ENCODE assay signal across 21 cellular contexts in the genomic region with DNA sequence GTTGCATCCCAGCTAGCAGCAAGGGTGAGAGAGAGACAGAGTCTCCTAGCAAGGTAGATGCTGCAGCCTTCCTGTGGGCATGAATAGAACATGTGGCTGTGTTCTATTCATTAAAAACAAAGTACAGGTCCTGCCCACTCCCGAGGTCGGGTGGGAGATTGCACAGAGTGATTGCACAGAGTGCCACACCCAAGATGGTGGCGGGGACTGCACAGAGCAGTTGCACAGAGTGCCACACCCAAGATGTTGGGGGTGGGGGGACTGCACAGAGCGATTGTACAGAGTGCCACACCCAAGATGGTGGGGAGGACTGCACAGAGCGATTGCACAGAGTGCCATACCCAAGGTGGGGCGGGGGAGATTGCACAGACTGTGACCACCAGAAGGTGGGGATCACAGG.
DNase-seq lines count a peak whose midpoint lies in the region; ATAC-seq, FAIRE-seq and TF ChIP-seq lines count a peak whose summit lies in the region.
"Had no signal": no experiment of that assay in that cellular context is flagged by ENCODE, and none has a peak within 500 bp of the region (broad histone marks: within the 10 kb centered on the region; RNA-seq: fewer than 3 reads in every experiment).

No MANE protein-coding gene starts in this region.

- no peak overlapping the region for H3K9ac ChIP-seq in K562 (ENCODE audit: insufficient read depth in 1 of 2, low read depth in 2 of 2, low read length in 2 of 2)
- H3K9ac ChIP-seq: BLaER1, GM23248 had no signal

- FAIRE-seq in K562 (lab: Jason Lieb, UNC), result no peak
- FAIRE-seq: A204.1, G401.6, GM19239 had no signal

- ATAC-seq in K562, result peak; percentile 90
- ATAC-seq in mucosa of descending colon, result peak; percentile 22
- ATAC-seq: CD8-positive, alpha-beta T cell; HCT116 had no signal

- H3K4me3 ChIP-seq in K562 (no peak overlapping the region), mucosa of descending colon (no peak overlapping the region)
- H3K4me3 ChIP-seq: BLaER1, GM23248 had no signal

- intact Hi-C loops in K562 (cut with micrococcal nuclease) (no loop called here), mucosa of descending colon (cut with DNase I, micrococcal nuclease) (loop anchor here in 1 of 2 donors (10.0 kb wide), 1 partner anchor 116 kb away; no protein-coding TSS in a partner anchor)

- H3K36me3 ChIP-seq in K562 (ENCODE audit: control insufficient read depth, insufficient read depth, low read length) (no peaks in the 10 kb centered on the region), mucosa of descending colon (ENCODE audit: low read depth) (no peaks in the 10 kb centered on the region)
- H3K36me3 ChIP-seq: BLaER1 had no signal

- TF ChIP-seq CTCF in K562 (IDR thresholded peaks at IDR 0.05 in 2 of 3, conservative IDR thresholded peaks at IDR 0.05 in 1 of 3; ENCODE audit: insufficient read depth in 2 of 3, low read depth in 1 of 3, low read length in 3 of 3), result no peak
- no peak for TF ChIP-seq CTCF in mucosa of descending colon (IDR thresholded peaks at IDR 0.05)

- H4K20me1 ChIP-seq in K562 (replicated peaks; ENCODE audit: control insufficient read depth, insufficient read depth, low read length), result no peaks in the 10 kb centered on the region
- H4K20me1 ChIP-seq: BLaER1 had no signal

- peak; percentile 62 for DNase-seq in NCI-H748 (lab: John Stamatoyannopoulos, UW; ENCODE audit: unreplicated experiment)
- no peak for DNase-seq in NCI-H748 treated with DMSO at 0.1 percent for 48 hours (lab: John Stamatoyannopoulos, UW)
- DNase-seq in K562 (ENCODE audit: extremely low read depth in 1 of 4, low spot score in 3 of 4), result peak; percentile 14 to 32 (median 18)
- peak in 2 of 3 donors; percentile 9 to 34 for DNase-seq in mucosa of descending colon
- DNase-seq in NCI-H146 treated with DMSO at 0.1 percent for 48 hours (lab: John Stamatoyannopoulos, UW; ENCODE audit: unreplicated experiment), result no peak
- no peak for DNase-seq in SKM-1 (lab: John Stamatoyannopoulos, UW; ENCODE audit: unreplicated experiment)
- DNase-seq: Caco-2; CD4-positive, CD25-positive, alpha-beta regulatory T cell; CD8-positive, alpha-beta T cell; DMS153; DND-41; GM23248; H9; HFFc6 had no signal

- H3K9me1 ChIP-seq in K562 (ENCODE audit: control insufficient read depth, insufficient read depth, low read length), result no peaks in the 10 kb centered on the region

- no peak for TF ChIP-seq POLR2A in K562 (conservative IDR thresholded peaks at IDR 0.05)

- H3K9me3 ChIP-seq in K562 (replicated peaks; ENCODE audit: control insufficient read depth, insufficient read depth, low read depth, low read length), result no peaks in the 10 kb centered on the region
- H3K9me3 ChIP-seq in mucosa of descending colon, result no peaks in the 10 kb centered on the region
- H3K9me3 ChIP-seq: BLaER1, Caco-2 had no signal

- H3K4me1 ChIP-seq in K562 (replicated peaks in 1 of 2; ENCODE audit: control insufficient read depth in 2 of 2, insufficient read depth in 2 of 2, low read length in 2 of 2), result no peaks in the 10 kb centered on the region; a peak in 1 of 5 replicates
- H3K4me1 ChIP-seq in mucosa of descending colon (ENCODE audit: low read depth), result no peaks in the 10 kb centered on the region
- H3K4me1 ChIP-seq: BLaER1, Caco-2 had no signal

- BruUV-seq in K562 (replicated peaks; lab: Mats Ljungman, UMichigan), result no TSS peak

- CTCF ChIA-PET in K562 (lab: Yijun Ruan, JAX; ENCODE audit: low intra/inter-chr PET ratio), result no interaction called here

- no peak for TF ChIP-seq RAD21 in K562 (CRISPR knock-in tag; conservative IDR thresholded peaks at IDR 0.05 in 1 of 2, IDR thresholded peaks at IDR 0.05 in 1 of 2)

- H3K27me3 ChIP-seq in K562 (ENCODE audit: control insufficient read depth in 2 of 2, insufficient read depth in 2 of 2, low read length in 2 of 2), result peaks cover 0 to 10% of the 10 kb centered on the region in 2 experiments; a peak in 2 of 5 replicates
- H3K27me3 ChIP-seq: BLaER1 had no signal

- H3K79me2 ChIP-seq in K562 (ENCODE audit: control insufficient read depth, insufficient read depth, low read length), result no peaks in the 10 kb centered on the region

- in situ Hi-C loops in K562 (cut with MboI), result no loop called here

- no peak overlapping the region for H3K27ac ChIP-seq in K562 (ENCODE audit: extremely low read depth, low read depth, low read length)
- H3K27ac ChIP-seq: 22Rv1, BLaER1, C4-2B, GM23248 had no signal

- TF ChIP-seq EP300 in K562 (IDR thresholded peaks at IDR 0.05; ENCODE audit: low read length), result no peak

- no peak overlapping the region for H3K4me2 ChIP-seq in K562 (ENCODE audit: insufficient read depth, low read length)
- H3K4me2 ChIP-seq: BLaER1 had no signal

- no peak overlapping the region for H2AFZ ChIP-seq in K562 (ENCODE audit: low read depth, low read length)
- H2AFZ ChIP-seq: GM23248 had no signal

- POLR2A ChIA-PET in K562 (lab: Yijun Ruan, JAX), result no interaction called here

- WGBS in K562 (ENCODE audit: insufficient coverage, low coverage, missing lambda C conversion rate), result 0% methylated on average over 6 of the region's 6 CpGs

TF ChIP-seq in K562, 482 proteins besides CTCF, POLR2A, EP300 and RAD21:
- TF ChIP-seq YY1 (IDR thresholded peaks at IDR 0.05; ENCODE audit: borderline replicate concordance in 1 of 3, control insufficient read depth in 1 of 3, extremely low read depth in 1 of 3, insufficient read depth in 3 of 3, insufficient read length in 1 of 3, insufficient replicate concordance in 2 of 3, low read depth in 1 of 3, low read length in 2 of 3) (peak; percentile 84 to 98 (median 89)), SIX5 (IDR thresholded peaks at IDR 0.05; ENCODE audit: borderline replicate concordance in 1 of 2, insufficient read depth in 1 of 2, low read depth in 1 of 2, low read length in 2 of 2) (peak; percentile 30 to 33; a peak in 2 of 4 replicates), HCFC1 (IDR thresholded peaks at IDR 0.05; ENCODE audit: low read depth, low read length) (peak; percentile 74), RBM25 (IDR thresholded peaks at IDR 0.05; ENCODE audit: low read depth, low read length, severe bottlenecking) (no peak), LCOR (CRISPR knock-in tag; IDR thresholded peaks at IDR 0.05) (no peak)
- TF ChIP-seq, protein P1, sequence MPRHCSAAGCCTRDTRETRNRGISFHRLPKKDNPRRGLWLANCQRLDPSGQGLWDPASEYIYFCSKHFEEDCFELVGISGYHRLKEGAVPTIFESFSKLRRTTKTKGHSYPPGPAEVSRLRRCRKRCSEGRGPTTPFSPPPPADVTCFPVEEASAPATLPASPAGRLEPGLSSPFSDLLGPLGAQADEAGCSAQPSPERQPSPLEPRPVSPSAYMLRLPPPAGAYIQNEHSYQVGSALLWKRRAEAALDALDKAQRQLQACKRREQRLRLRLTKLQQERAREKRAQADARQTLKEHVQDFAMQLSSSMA (CRISPR knock-in tag; IDR thresholded peaks at IDR 0.05), result peak; percentile 97
- TF ChIP-seq, protein P2, sequence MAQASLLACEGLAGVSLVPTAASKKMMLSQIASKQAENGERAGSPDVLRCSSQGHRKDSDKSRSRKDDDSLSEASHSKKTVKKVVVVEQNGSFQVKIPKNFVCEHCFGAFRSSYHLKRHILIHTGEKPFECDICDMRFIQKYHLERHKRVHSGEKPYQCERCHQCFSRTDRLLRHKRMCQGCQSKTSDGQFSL (CRISPR knock-in tag; IDR thresholded peaks at IDR 0.05), result no peak
- TF ChIP-seq, protein P2 (tag; IDR thresholded peaks at IDR 0.05), result 0 out of 4 replicates have a peak, but pooled peaks of 1 of the 2 experiments have one; percentile 22

Comparison
In these comparisons a context has a peak if more than half of its experiments do, and no peak if none do; other contexts are left out.
1. DNase-seq: peak in NCI-H748 (single experiment), K562 (4 of 4) and mucosa of descending colon (2 of 3); none in NCI-H748 treated with DMSO at 0.1 percent for 48 hours (single experiment), NCI-H146 treated with DMSO at 0.1 percent for 48 hours (single experiment) and SKM-1 (single experiment).